Comparison of ENCODE assay signal across 11 cellular contexts in the genomic region with DNA sequence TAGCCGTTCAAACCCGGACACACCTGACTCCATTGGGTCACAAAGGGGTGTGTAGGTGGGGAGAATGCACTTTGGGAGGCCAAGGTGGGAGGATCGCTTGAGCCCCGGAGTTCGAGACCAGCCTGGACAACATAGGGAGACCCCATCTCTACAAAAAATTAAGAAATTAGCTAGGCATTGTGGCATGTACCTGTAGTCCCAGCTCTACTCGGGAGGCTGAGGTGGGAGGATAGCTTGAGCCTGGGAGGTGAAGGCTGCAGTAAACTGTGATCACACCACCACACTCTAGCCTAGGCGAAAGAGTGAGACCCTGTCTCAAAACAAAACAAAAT. TPM values are rescaled to one million over a fixed set of nuclear protein-coding genes. Genes with fewer than 3 reads are reported as not detected.
A peak's percentile ranks its signal among the peaks of the same experiment; 100 is the strongest.
DNase-seq lines count a peak whose midpoint lies in the region; ATAC-seq and TF ChIP-seq lines count a peak whose summit lies in the region.
"Had no signal": no experiment of that assay in that cellular context is flagged by ENCODE, and none has a peak within 500 bp of the region (broad histone marks: within the 10 kb centered on the region; RNA-seq: fewer than 3 reads in every experiment).

No MANE protein-coding gene starts in this region.

- H3K9me3 ChIP-seq in BLaER1 = no peaks in the 10 kb centered on the region
- H3K9me3 ChIP-seq in GM23248 (ENCODE audit: low read depth) = no peaks in the 10 kb centered on the region
- no peaks in the 10 kb centered on the region for H3K9me3 ChIP-seq in mononuclear cell (ENCODE audit: low read depth, low read length)
- no peaks in the 10 kb centered on the region for H3K9me3 ChIP-seq in uterus
- H3K9me3 ChIP-seq in psoas muscle = no peaks in the 10 kb centered on the region
- H3K9me3 ChIP-seq in Peyer's patch = no peaks in the 10 kb centered on the region

- H3K79me2 ChIP-seq in GM23248 (ENCODE audit: insufficient read depth) = no peaks in the 10 kb centered on the region

- TF ChIP-seq POLR2A in uterus (IDR thresholded peaks at IDR 0.05) (no peak), Peyer's patch (IDR thresholded peaks at IDR 0.05) (no peak)

- H3K4me1 ChIP-seq in BLaER1 (peaks cover 32% of the 10 kb centered on the region), GM23248 (ENCODE audit: insufficient read depth) (no peaks in the 10 kb centered on the region), mononuclear cell (ENCODE audit: insufficient read depth, low read length) (peaks cover 57% of the 10 kb centered on the region), uterus (no peaks in the 10 kb centered on the region), psoas muscle (peaks cover 3% of the 10 kb centered on the region), Peyer's patch (peaks cover 0 to 10% (median 7%) of the 10 kb centered on the region in 4 donors)

- no peak overlapping the region for H3K27ac Mint-ChIP-seq in activated T-helper 1 cell treated with anti-CD3 and anti-CD28 coated beads, Interleukin-12 subunit alpha, Interleukin-12 subunit beta, Interleukin-2, Interleukin-4 antibody, amounts not matched to agents 30 ng/mL and 10 ng/mL and 1 ng/mL, durations not matched to agents 14 hours and 24 hours and 36 hours

- peak overlapping the region; percentile 87 for H3K4me3 Mint-ChIP-seq in activated T-helper 1 cell treated with anti-CD3 and anti-CD28 coated beads, Interleukin-12 subunit alpha, Interleukin-12 subunit beta, Interleukin-2, Interleukin-4 antibody, amounts not matched to agents 30 ng/mL and 10 ng/mL and 1 ng/mL, durations not matched to agents 14 hours and 24 hours and 36 hours

- no peaks in the 10 kb centered on the region for H3K36me3 ChIP-seq in BLaER1
- no peaks in the 10 kb centered on the region for H3K36me3 ChIP-seq in GM23248 (ENCODE audit: low read depth)
- no peaks in the 10 kb centered on the region for H3K36me3 ChIP-seq in uterus
- H3K36me3 ChIP-seq in psoas muscle (ENCODE audit: insufficient read depth in 1 of 2, low read depth in 1 of 2) = no peaks in the 10 kb centered on the region
- no peaks in the 10 kb centered on the region for H3K36me3 ChIP-seq in Peyer's patch
- H3K36me3 ChIP-seq: cardiac muscle cell had no signal

- H3K9me2 ChIP-seq in GM23248 (ENCODE audit: insufficient read depth) = no peaks in the 10 kb centered on the region

- DNase-seq in GM23248 (no peak), uterus (no peak), psoas muscle (no peak), Peyer's patch (no peak)
- DNase-seq in activated T-helper 1 cell treated with anti-CD3 and anti-CD28 coated beads, Interleukin-12 subunit alpha, Interleukin-12 subunit beta, Interleukin-2, Interleukin-4 antibody, amounts not matched to agents 30 ng/mL and 10 ng/mL and 1 ng/mL, durations not matched to agents 14 hours and 24 hours and 36 hours (ENCODE audit: low spot score) = no peak
- DNase-seq: foreskin melanocyte, NCI-H345 had no signal

- ATAC-seq in GM21576 (IDR thresholded peaks at IDR 0.05; ENCODE audit: unreplicated experiment) (no peak), psoas muscle (no peak)

- no peak overlapping the region for H3K4me3 ChIP-seq in BLaER1
- H3K4me3 ChIP-seq in GM23248 = peak overlapping the region; percentile 91; the same call in 1 of the 2 replicates
- H3K4me3 ChIP-seq in mononuclear cell (ENCODE audit: low read length) = peak overlapping the region; percentile 57
- H3K4me3 ChIP-seq in uterus = no peak overlapping the region
- H3K4me3 ChIP-seq in psoas muscle = no peak overlapping the region
- H3K4me3 ChIP-seq in Peyer's patch = peak overlapping the region in 1 of 4 donors; percentile 57

- H3K27me3 ChIP-seq in BLaER1 (peaks cover 36% of the 10 kb centered on the region), GM23248 (replicated peaks; ENCODE audit: insufficient read depth) (peaks cover 26% of the 10 kb centered on the region), mononuclear cell (ENCODE audit: insufficient read depth, low read length) (peaks cover 15% of the 10 kb centered on the region), uterus (no peaks in the 10 kb centered on the region), psoas muscle (ENCODE audit: insufficient read depth in 3 of 3, low read length in 2 of 3) (no peaks in the 10 kb centered on the region), Peyer's patch (no peaks in the 10 kb centered on the region)

- no peak overlapping the region for H3K9ac ChIP-seq in BLaER1
- H3K9ac ChIP-seq in GM23248 = no peak overlapping the region

- WGBS in GM23248 (ENCODE audit: low coverage in 1 of 2, low lambda C conversion rate in 2 of 2, missing lambda C conversion rate in 2 of 2), 2 experiments = 53 to 66% methylated on average over 7 of the region's 7 CpGs
- 63 to 70% (median 70%) methylated on average over 7 of the region's 7 CpGs for WGBS in psoas muscle, 3 donors

- H3K27me3 Mint-ChIP-seq in activated T-helper 1 cell treated with anti-CD3 and anti-CD28 coated beads, Interleukin-12 subunit alpha, Interleukin-12 subunit beta, Interleukin-2, Interleukin-4 antibody, amounts not matched to agents 30 ng/mL and 10 ng/mL and 1 ng/mL, durations not matched to agents 14 hours and 24 hours and 36 hours (ENCODE audit: insufficient read depth) = peaks cover 37% of the 10 kb centered on the region

- H3K9me3 Mint-ChIP-seq in activated T-helper 1 cell treated with anti-CD3 and anti-CD28 coated beads, Interleukin-12 subunit alpha, Interleukin-12 subunit beta, Interleukin-2, Interleukin-4 antibody, amounts not matched to agents 30 ng/mL and 10 ng/mL and 1 ng/mL, durations not matched to agents 14 hours and 24 hours and 36 hours = no peaks in the 10 kb centered on the region

- no peaks in the 10 kb centered on the region for H3F3A ChIP-seq in GM23248 (ENCODE audit: insufficient read depth)

- intact Hi-C loops in activated T-helper 1 cell treated with anti-CD3 and anti-CD28 coated beads, Interleukin-12 subunit alpha, Interleukin-12 subunit beta, Interleukin-2, Interleukin-4 antibody, amounts not matched to agents 30 ng/mL and 10 ng/mL and 1 ng/mL, durations not matched to agents 14 hours and 24 hours and 36 hours (cut with micrococcal nuclease) = loop anchor here (2.0 to 5.0 kb wide), 3 partner anchors 61 to 181 kb away; partner anchors contain the start of gene PHB1
- intact Hi-C loops in uterus (cut with DNase I; ENCODE audit: low total_unique reads) (no loop called here), psoas muscle (cut with DNase I) (no loop called here)

- no peak overlapping the region for H2AFZ ChIP-seq in GM23248

- no peak for TF ChIP-seq CTCF in uterus (IDR thresholded peaks at IDR 0.05)
- TF ChIP-seq CTCF in psoas muscle (IDR thresholded peaks at IDR 0.05) = no peak
- TF ChIP-seq CTCF in Peyer's patch (IDR thresholded peaks at IDR 0.05) = no peak

- in situ Hi-C loops in GM23248 (cut with MboI) = no loop called here

- H3K4me1 Mint-ChIP-seq in activated T-helper 1 cell treated with anti-CD3 and anti-CD28 coated beads, Interleukin-12 subunit alpha, Interleukin-12 subunit beta, Interleukin-2, Interleukin-4 antibody, amounts not matched to agents 30 ng/mL and 10 ng/mL and 1 ng/mL, durations not matched to agents 14 hours and 24 hours and 36 hours (ENCODE audit: low read depth) = peaks cover 24% of the 10 kb centered on the region

- H3K36me3 Mint-ChIP-seq in activated T-helper 1 cell treated with anti-CD3 and anti-CD28 coated beads, Interleukin-12 subunit alpha, Interleukin-12 subunit beta, Interleukin-2, Interleukin-4 antibody, amounts not matched to agents 30 ng/mL and 10 ng/mL and 1 ng/mL, durations not matched to agents 14 hours and 24 hours and 36 hours (ENCODE audit: low read depth) = peaks cover 1% of the 10 kb centered on the region

- H3K27ac ChIP-seq in BLaER1 = no peak overlapping the region
- H3K27ac ChIP-seq in GM23248 = no peak overlapping the region
- no peak overlapping the region for H3K27ac ChIP-seq in uterus
- H3K27ac ChIP-seq in psoas muscle = no peak overlapping the region
- H3K27ac ChIP-seq in Peyer's patch = no peak overlapping the region
- H3K27ac ChIP-seq: cardiac muscle cell had no signal

- peak overlapping the region; percentile 99; the same call in 1 of the 2 replicates for H3K4me2 ChIP-seq in BLaER1
- H3K4me2 ChIP-seq in GM23248 (ENCODE audit: unreplicated experiment) = no peak overlapping the region

- H4K20me1 ChIP-seq in BLaER1 (no peaks in the 10 kb centered on the region; the same call in 1 of the 2 replicates), GM23248 (ENCODE audit: insufficient read depth) (no peaks in the 10 kb centered on the region)

RNA-seq across cellular contexts. Expression of gene PHOSPHO1, which starts 0.9 kb away (rescaled TPM):
- not detected in 2 replicates for total RNA-seq in GM23248 (2014; rRNA removed; shearing (Covaris generic))
- not detected in 2 replicates for polyA plus RNA-seq in GM23248 (2016; fragmentation: Nextera tagmentation; extraction: Ambion mirVana)
- 0.37 TPM in 1 of 2 replicates, not detected in the other for total RNA-seq in activated T-helper 1 cell treated with anti-CD3 and anti-CD28 coated beads, Interleukin-12 subunit alpha, Interleukin-12 subunit beta, Interleukin-2, Interleukin-4 antibody, amounts not matched to agents 30 ng/mL and 10 ng/mL and 1 ng/mL, durations not matched to agents 14 hours and 24 hours and 36 hours
- 0.21 TPM for total RNA-seq in mononuclear cell
- total RNA-seq in uterus = 1 to 10 TPM in 1 of 4 donors, under 1 TPM in 1, not detected in 2; 0.40 to 2.4 TPM
- total RNA-seq in psoas muscle = 1 to 10 TPM in 3 of 4 donors, under 1 TPM in 1; 0.30 to 4.2 (median 1.7) TPM
- under 1 TPM; 0.59 to 0.70 (median 0.68) TPM for polyA plus RNA-seq in psoas muscle
- total RNA-seq in Peyer's patch = not detected
- total RNA-seq: cardiac muscle cell had no signal
- polyA plus RNA-seq: cardiac muscle cell had no signal

RNA-seq across cellular contexts. Expression of gene ABI3, which starts 21.0 kb away (rescaled TPM):
- total RNA-seq in GM23248 (2014; rRNA removed; shearing (Covaris generic)) = not detected in 2 replicates
- 0.37 TPM in 1 of 2 replicates, not detected in the other for polyA plus RNA-seq in GM23248 (2016; fragmentation: Nextera tagmentation; extraction: Ambion mirVana)
- 32.8 and 33.0 TPM in 2 replicates for total RNA-seq in activated T-helper 1 cell treated with anti-CD3 and anti-CD28 coated beads, Interleukin-12 subunit alpha, Interleukin-12 subunit beta, Interleukin-2, Interleukin-4 antibody, amounts not matched to agents 30 ng/mL and 10 ng/mL and 1 ng/mL, durations not matched to agents 14 hours and 24 hours and 36 hours
- 6.3 TPM for total RNA-seq in mononuclear cell
- 10 to 100 TPM in 2 of 4 donors, 1 to 10 TPM in 2; 5.9 to 32.9 (median 13.9) TPM for total RNA-seq in uterus
- total RNA-seq in psoas muscle = 1 to 10 TPM; 1.9 to 3.8 (median 2.5) TPM
- 1 to 10 TPM; 1.1 to 2.9 (median 2.1) TPM for polyA plus RNA-seq in psoas muscle
- total RNA-seq in Peyer's patch = 10 to 100 TPM in 2 of 4 donors, 1 to 10 TPM in 2; 4.9 to 50.3 (median 8.9) TPM
- polyA plus RNA-seq: cardiac muscle cell had no signal

RNA-seq across cellular contexts. Expression of gene GNGT2, which starts 21.2 kb away (rescaled TPM):
- not detected in 2 replicates for total RNA-seq in GM23248 (2014; rRNA removed; shearing (Covaris generic))
- polyA plus RNA-seq in GM23248 (2016; fragmentation: Nextera tagmentation; extraction: Ambion mirVana) = not detected in 2 replicates
- 16.5 and 18.4 TPM in 2 replicates for total RNA-seq in activated T-helper 1 cell treated with anti-CD3 and anti-CD28 coated beads, Interleukin-12 subunit alpha, Interleukin-12 subunit beta, Interleukin-2, Interleukin-4 antibody, amounts not matched to agents 30 ng/mL and 10 ng/mL and 1 ng/mL, durations not matched to agents 14 hours and 24 hours and 36 hours
- 3.3 TPM for total RNA-seq in mononuclear cell
- total RNA-seq in uterus = 1 to 10 TPM in 2 of 4 donors, not detected in 2; 5.5 to 6.7 TPM
- 1 to 10 TPM in 1 of 4 donors, under 1 TPM in 3; 0.39 to 2.0 (median 0.49) TPM for total RNA-seq in psoas muscle
- 1 to 10 TPM in 1 of 3 donors, under 1 TPM in 2; 0.32 to 1.3 (median 0.58) TPM for polyA plus RNA-seq in psoas muscle
- 10 to 100 TPM in 1 of 4 donors, 1 to 10 TPM in 1, not detected in 2; 4.8 to 14.0 TPM for total RNA-seq in Peyer's patch
- total RNA-seq: cardiac muscle cell had no signal
- polyA plus RNA-seq: cardiac muscle cell had no signal

Comparison
In these comparisons a context has a peak if more than half of its experiments do, and no peak if none do; other contexts are left out.
1. H3K4me3 ChIP-seq: peak in GM23248 (single experiment) and mononuclear cell (single experiment); none in BLaER1 (single experiment), uterus (0 of 2) and psoas muscle (single experiment).